Comparison of ENCODE assay signal across 16 cellular contexts in the genomic region with DNA sequence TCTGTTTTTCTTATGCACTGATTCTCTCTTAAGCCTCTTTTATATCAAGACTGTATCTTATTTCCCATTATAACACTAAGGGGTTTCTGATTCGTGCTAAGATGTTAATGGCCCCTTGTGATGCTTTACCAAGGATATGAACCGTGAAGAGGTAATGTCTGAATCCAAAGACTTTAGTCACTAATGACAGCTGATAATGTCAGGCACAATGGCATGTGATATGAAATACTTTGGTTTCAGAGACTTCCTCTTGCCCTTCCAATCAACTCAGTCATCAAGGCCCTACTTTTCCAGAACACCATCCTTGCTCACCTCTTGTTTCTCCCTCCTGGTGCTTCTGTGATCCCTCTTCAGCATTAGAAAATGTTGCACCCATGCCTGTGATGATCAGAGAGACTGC.
A peak's percentile ranks its signal among the peaks of the same experiment; 100 is the strongest.
DNase-seq lines count a peak whose midpoint lies in the region; ATAC-seq and TF ChIP-seq lines count a peak whose summit lies in the region.
"Had no signal": no experiment of that assay in that cellular context is flagged by ENCODE, and none has a peak within 500 bp of the region (broad histone marks: within the 10 kb centered on the region; RNA-seq: fewer than 3 reads in every experiment).

No MANE protein-coding gene starts in this region.

- H3K27ac ChIP-seq in heart right ventricle: no peak overlapping the region
- H3K27ac ChIP-seq: C4-2B, SJSA1 had no signal

- WGBS in heart right ventricle, 2 donors: 63 to 69% methylated on average over 2 of the region's 2 CpGs

- H3K27me3 Mint-ChIP-seq in HFFc6 (ENCODE audit: insufficient read depth): no peaks in the 10 kb centered on the region; the same call in 1 of the 2 replicates
- no peaks in the 10 kb centered on the region for H3K27me3 Mint-ChIP-seq in activated CD4-positive, alpha-beta memory T cell treated with anti-CD3 and anti-CD28 coated beads for 36 hours
- H3K27me3 Mint-ChIP-seq: T-cell had no signal

- H3K9me3 ChIP-seq in heart right ventricle: no peaks in the 10 kb centered on the region
- H3K9me3 ChIP-seq: SJSA1 had no signal

- intact Hi-C loops in heart right ventricle (cut with DNase I): no loop called here
- intact Hi-C loops in activated CD4-positive, alpha-beta memory T cell treated with anti-CD3 and anti-CD28 coated beads for 36 hours (cut with micrococcal nuclease): no loop called here

- no peaks in the 10 kb centered on the region for H3K36me3 ChIP-seq in heart right ventricle
- H3K36me3 ChIP-seq: SJSA1 had no signal

- DNase-seq in Caki2 (ENCODE audit: low read depth): peak; percentile 27
- DNase-seq in HFFc6: peak; percentile 13
- peak; percentile 2 for DNase-seq in NCI-H69 (lab: John Stamatoyannopoulos, UW)
- DNase-seq in glomerular visceral epithelial cell (ENCODE audit: extremely low spot score): peak; percentile 20
- DNase-seq in Kasumi-1 (lab: John Stamatoyannopoulos, UW): no peak
- no peak for DNase-seq in MV-4-11 (lab: John Stamatoyannopoulos, UW)
- no peak for DNase-seq in heart right ventricle
- DNase-seq in activated CD4-positive, alpha-beta memory T cell treated with anti-CD3 and anti-CD28 coated beads for 36 hours: no peak
- DNase-seq: H9, NCI-H1436, NCI-H2081 treated with DMSO at 0.1 percent for 48 hours, NCI-H446 treated with DMSO at 0.1 percent for 48 hours, RPMI8226, T-cell had no signal

- H3K27me3 ChIP-seq in heart right ventricle: no peaks in the 10 kb centered on the region
- H3K27me3 ChIP-seq: SJSA1 had no signal

- no peak for TF ChIP-seq CTCF in HFFc6 (IDR thresholded peaks at IDR 0.05)
- no peak for TF ChIP-seq CTCF in heart right ventricle (IDR thresholded peaks at IDR 0.05)

- H3K4me3 ChIP-seq in heart right ventricle: no peak overlapping the region
- H3K4me3 ChIP-seq: SJSA1 had no signal

- H3K4me1 Mint-ChIP-seq in HFFc6 (ENCODE audit: low read depth): peaks cover 21% of the 10 kb centered on the region
- H3K4me1 Mint-ChIP-seq in activated CD4-positive, alpha-beta memory T cell treated with anti-CD3 and anti-CD28 coated beads for 36 hours (ENCODE audit: low read depth): no peaks in the 10 kb centered on the region
- H3K4me1 Mint-ChIP-seq: H9, T-cell had no signal

- in situ Hi-C loops in Caki2 (cut with HindIII; ENCODE audit: low pct_unique_long_range_greater_than_20kb, low sequenced_read_pairs): no loop called here

- no peak for ATAC-seq in heart right ventricle
- ATAC-seq: T-cell had no signal

- CTCF ChIA-PET in activated CD4-positive, alpha-beta memory T cell treated with anti-CD3 and anti-CD28 coated beads for 36 hours (lab: Charles Lee): interaction anchor here (0.6 kb wide), 1 partner anchor 320 kb away, joined by 3 read pairs; no protein-coding TSS in a partner anchor

- H3K27ac Mint-ChIP-seq in HFFc6: peak overlapping the region; percentile 22; the same call in 1 of the 2 replicates
- no peak overlapping the region for H3K27ac Mint-ChIP-seq in activated CD4-positive, alpha-beta memory T cell treated with anti-CD3 and anti-CD28 coated beads for 36 hours
- H3K27ac Mint-ChIP-seq: H9, T-cell had no signal

- no peaks in the 10 kb centered on the region for H3K9me3 Mint-ChIP-seq in HFFc6
- no peaks in the 10 kb centered on the region for H3K9me3 Mint-ChIP-seq in activated CD4-positive, alpha-beta memory T cell treated with anti-CD3 and anti-CD28 coated beads for 36 hours
- H3K9me3 Mint-ChIP-seq: H9 had no signal

- POLR2A ChIA-PET in activated CD4-positive, alpha-beta memory T cell treated with anti-CD3 and anti-CD28 coated beads for 36 hours (lab: Charles Lee): no interaction called here

- H3K4me1 ChIP-seq in heart right ventricle: no peaks in the 10 kb centered on the region
- H3K4me1 ChIP-seq: SJSA1 had no signal

- H3K4me3 Mint-ChIP-seq in HFFc6: no peak overlapping the region
- no peak overlapping the region for H3K4me3 Mint-ChIP-seq in activated CD4-positive, alpha-beta memory T cell treated with anti-CD3 and anti-CD28 coated beads for 36 hours
- H3K4me3 Mint-ChIP-seq: H9, T-cell had no signal

- no peaks in the 10 kb centered on the region for H3K36me3 Mint-ChIP-seq in HFFc6 (ENCODE audit: low read depth)
- no peaks in the 10 kb centered on the region for H3K36me3 Mint-ChIP-seq in activated CD4-positive, alpha-beta memory T cell treated with anti-CD3 and anti-CD28 coated beads for 36 hours
- H3K36me3 Mint-ChIP-seq: T-cell had no signal

Comparison
In these comparisons a context has a peak if more than half of its experiments do, and no peak if none do; other contexts are left out.
1. DNase-seq: peak in Caki2 (single experiment), HFFc6 (single experiment), NCI-H69 (single experiment) and glomerular visceral epithelial cell (single experiment); none in Kasumi-1 (0 of 2), MV-4-11 (single experiment), heart right ventricle (0 of 2) and activated CD4-positive, alpha-beta memory T cell treated with anti-CD3 and anti-CD28 coated beads for 36 hours (single experiment).